In the genomic region with DNA sequence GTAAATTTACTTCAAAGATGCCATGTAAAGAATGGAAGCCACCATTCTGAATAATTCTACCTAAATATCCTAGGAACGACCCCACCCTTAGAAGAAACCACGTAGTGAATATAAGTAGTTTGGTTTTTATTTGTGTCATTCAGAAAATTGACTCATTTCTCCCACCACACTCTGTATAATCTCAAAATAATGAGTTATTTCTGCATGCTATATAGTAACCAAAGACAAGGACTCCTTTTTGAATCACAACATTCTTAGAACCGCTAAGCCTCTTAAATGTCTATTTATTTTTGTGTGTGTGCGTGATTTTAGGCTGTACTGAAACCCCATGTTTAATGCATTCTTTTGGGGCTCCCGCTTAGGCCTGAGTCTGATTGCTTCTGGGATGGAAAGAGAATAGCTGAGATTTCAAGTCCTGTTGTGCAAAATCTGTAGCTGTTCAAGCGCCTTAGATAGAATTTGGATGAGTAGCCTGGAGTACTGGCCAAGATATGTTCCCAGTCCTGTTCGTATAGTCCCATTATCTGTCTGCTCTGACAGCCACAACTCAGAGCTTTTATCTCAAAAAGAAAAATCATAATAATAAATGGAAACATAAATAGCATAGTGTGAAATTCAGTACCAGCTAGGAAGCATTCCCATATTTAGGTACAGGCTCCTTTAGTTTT, we compare ENCODE assay signal across 19 cellular contexts.
DNase-seq lines count a peak whose midpoint lies in the region; ATAC-seq, FAIRE-seq and TF ChIP-seq lines count a peak whose summit lies in the region.
"Had no signal": no experiment of that assay in that cellular context is flagged by ENCODE, and none has a peak within 500 bp of the region (broad histone marks: within the 10 kb centered on the region; RNA-seq: fewer than 3 reads in every experiment).

No MANE protein-coding gene starts in this region.

- peaks cover 4% of the 10 kb centered on the region for H3K27me3 Mint-ChIP-seq in GM23338 (ENCODE audit: insufficient read depth, low read depth, poor library complexity)

- peak; percentile 50 for FAIRE-seq in endothelial cell of umbilical vein (lab: Jason Lieb, UNC)
- FAIRE-seq: A549, GM12878, HTR-8/SVneo had no signal

- no peak overlapping the region for H3K9ac ChIP-seq in endothelial cell of umbilical vein (replicated peaks; ENCODE audit: extremely low read depth, insufficient read depth, low read length)
- H3K9ac ChIP-seq: BLaER1 had no signal

- H3K4me2 ChIP-seq in endothelial cell of umbilical vein (ENCODE audit: insufficient read depth, low read length) (no peak overlapping the region), GM23338 (no peak overlapping the region)
- H3K4me2 ChIP-seq: A549, BLaER1 had no signal

- H3K27me3 ChIP-seq in endothelial cell of umbilical vein (ENCODE audit: control insufficient read depth in 2 of 2, insufficient read depth in 2 of 2, low read length in 2 of 2) (no peaks in the 10 kb centered on the region), GM23338 (ENCODE audit: insufficient read depth) (no peaks in the 10 kb centered on the region)
- H3K27me3 ChIP-seq: BLaER1 had no signal

- H3K4me3 ChIP-seq in endothelial cell of umbilical vein (replicated peaks in 1 of 3; ENCODE audit: insufficient read depth in 1 of 3, low read depth in 1 of 3, low read length in 3 of 3) (no peak overlapping the region), GM23338 (no peak overlapping the region)
- H3K4me3 ChIP-seq: A549, BLaER1, GM12878, HAP-1 had no signal

- no peaks in the 10 kb centered on the region for H3K36me3 ChIP-seq in endothelial cell of umbilical vein (ENCODE audit: control insufficient read depth in 2 of 2, extremely low read depth in 1 of 2, insufficient read depth in 2 of 2, low read length in 2 of 2)
- H3K36me3 ChIP-seq in GM23338 (ENCODE audit: insufficient read depth) = no peaks in the 10 kb centered on the region
- H3K36me3 ChIP-seq: BLaER1, HAP-1 had no signal

- H3K4me1 Mint-ChIP-seq in stimulated activated effector memory CD8-positive, alpha-beta T cell treated with anti-CD3 and anti-CD28 coated beads, Interleukin-12 subunit alpha, Interleukin-12 subunit beta, amount 100 ng/mL, for 72 hours = no peaks in the 10 kb centered on the region
- no peaks in the 10 kb centered on the region for H3K4me1 Mint-ChIP-seq in GM23338
- H3K4me1 Mint-ChIP-seq: CD14-positive monocyte; CD4-positive, alpha-beta memory T cell had no signal

- peaks cover 10% of the 10 kb centered on the region for H3K4me1 ChIP-seq in endothelial cell of umbilical vein (ENCODE audit: control insufficient read depth, extremely low read depth, insufficient read depth, low read length)
- H3K4me1 ChIP-seq in GM23338 (ENCODE audit: insufficient read depth) = no peaks in the 10 kb centered on the region
- H3K4me1 ChIP-seq: BLaER1, HAP-1 had no signal

- no peaks in the 10 kb centered on the region for H3K36me3 Mint-ChIP-seq in stimulated activated effector memory CD8-positive, alpha-beta T cell treated with anti-CD3 and anti-CD28 coated beads, Interleukin-12 subunit alpha, Interleukin-12 subunit beta, amount 100 ng/mL, for 72 hours
- H3K36me3 Mint-ChIP-seq in GM23338 (ENCODE audit: low read depth) = no peaks in the 10 kb centered on the region
- H3K36me3 Mint-ChIP-seq: CD14-positive monocyte; CD4-positive, alpha-beta memory T cell had no signal

- no TSS peak for BruUV-seq in endothelial cell of umbilical vein (replicated peaks; lab: Mats Ljungman, UMichigan)

- intact Hi-C loops in Right ventricle myocardium superior (cut with DNase I) (no loop called here), Right ventricle myocardium inferior (cut with DNase I) (no loop called here), endothelial cell of umbilical vein (cut with micrococcal nuclease) (no loop called here)

- H2AFZ ChIP-seq in endothelial cell of umbilical vein (ENCODE audit: low read depth, low read length) (no peak overlapping the region), GM23338 (no peak overlapping the region)

- no peak for TF ChIP-seq CTCF in endothelial cell of umbilical vein (IDR thresholded peaks at IDR 0.05; ENCODE audit: extremely low read depth in 1 of 2, insufficient read depth in 1 of 2, low read depth in 1 of 2, low read length in 2 of 2)
- no peak for TF ChIP-seq CTCF in GM23338 (conservative IDR thresholded peaks at IDR 0.05; ENCODE audit: low read depth in 2 of 2)

- POLR2A ChIA-PET in endothelial cell of umbilical vein (lab: Charles Lee) = no interaction called here

- H3F3A ChIP-seq in GM23338 (replicated peaks; ENCODE audit: low read depth) = no peaks in the 10 kb centered on the region

- no peak overlapping the region for H3K27ac Mint-ChIP-seq in stimulated activated effector memory CD8-positive, alpha-beta T cell treated with anti-CD3 and anti-CD28 coated beads, Interleukin-12 subunit alpha, Interleukin-12 subunit beta, amount 100 ng/mL, for 72 hours
- no peak overlapping the region for H3K27ac Mint-ChIP-seq in GM23338
- H3K27ac Mint-ChIP-seq: CD14-positive monocyte; CD4-positive, alpha-beta memory T cell had no signal

- H3K27ac ChIP-seq in endothelial cell of umbilical vein (ENCODE audit: insufficient read depth, low read depth, low read length) (no peak overlapping the region), GM23338 (ENCODE audit: low read depth) (no peak overlapping the region)
- H3K27ac ChIP-seq: 22Rv1, A549, BLaER1 had no signal

- CTCF ChIA-PET in endothelial cell of umbilical vein (lab: Charles Lee) = interaction anchor here (1.0 kb wide), 1 partner anchor 10 kb away, joined by 3 read pairs; no protein-coding TSS in a partner anchor

- dilution Hi-C loops in endothelial cell of umbilical vein (cut with MboI; ENCODE audit: extremely low pct_ligation_motif_present, low sequenced_read_pairs) = no loop called here

- no peaks in the 10 kb centered on the region for H3K9me1 ChIP-seq in endothelial cell of umbilical vein (replicated peaks; ENCODE audit: control insufficient read depth, extremely low read depth, insufficient read depth, low read length)

- H3K4me3 Mint-ChIP-seq in stimulated activated effector memory CD8-positive, alpha-beta T cell treated with anti-CD3 and anti-CD28 coated beads, Interleukin-12 subunit alpha, Interleukin-12 subunit beta, amount 100 ng/mL, for 72 hours = no peak overlapping the region
- H3K4me3 Mint-ChIP-seq in GM23338 = no peak overlapping the region
- H3K4me3 Mint-ChIP-seq: CD14-positive monocyte; CD4-positive, alpha-beta memory T cell had no signal

- no peak for TF ChIP-seq POLR2A in endothelial cell of umbilical vein (IDR thresholded peaks at IDR 0.05; ENCODE audit: low read depth, low read length)

- peaks cover 13% of the 10 kb centered on the region for H3K9me2 ChIP-seq in GM23338 (ENCODE audit: insufficient read depth)

- peaks cover 7% of the 10 kb centered on the region for H3K9me3 Mint-ChIP-seq in stimulated activated effector memory CD8-positive, alpha-beta T cell treated with anti-CD3 and anti-CD28 coated beads, Interleukin-12 subunit alpha, Interleukin-12 subunit beta, amount 100 ng/mL, for 72 hours
- no peaks in the 10 kb centered on the region for H3K9me3 Mint-ChIP-seq in GM23338

- H3K9me3 ChIP-seq in endothelial cell of umbilical vein (replicated peaks; ENCODE audit: control insufficient read depth, insufficient read depth, low read length) = no peaks in the 10 kb centered on the region
- H3K9me3 ChIP-seq: A549, HAP-1 had no signal

- DNase-seq in Right ventricle myocardium superior = no peak
- no peak for DNase-seq in Right ventricle myocardium inferior (ENCODE audit: missing footprints)
- peak; percentile 83 for DNase-seq in cerebellar cortex (ENCODE audit: low spot score)
- no peak for DNase-seq in endothelial cell of umbilical vein (ENCODE audit: low read depth, low spot score)
- no peak for DNase-seq in stimulated activated effector memory CD8-positive, alpha-beta T cell treated with anti-CD3 and anti-CD28 coated beads, Interleukin-12 subunit alpha, Interleukin-12 subunit beta, amount 100 ng/mL, for 72 hours (ENCODE audit: low spot score in 2 of 2)
- no peak for DNase-seq in GM23338 (ENCODE audit: low spot score)
- DNase-seq: CD4-positive, alpha-beta memory T cell; DMS153; DMS79 treated with DMSO at 0.1 percent for 48 hours; IMR-90 had no signal

- ATAC-seq in Right ventricle myocardium superior (ENCODE audit: poor library complexity) (peak; percentile 76), Right ventricle myocardium inferior (no peak), HG03457 (IDR thresholded peaks at IDR 0.05; ENCODE audit: unreplicated experiment) (no peak), HG03469 (IDR thresholded peaks at IDR 0.05; ENCODE audit: unreplicated experiment) (no peak), GM23338 (no peak)
- peak; percentile 28 for ATAC-seq in stimulated activated effector memory CD8-positive, alpha-beta T cell treated with anti-CD3 and anti-CD28 coated beads, Interleukin-12 subunit alpha, Interleukin-12 subunit beta, amount 100 ng/mL, for 72 hours
- ATAC-seq: A549, GM12878 had no signal

- H3K79me2 ChIP-seq in endothelial cell of umbilical vein (ENCODE audit: control insufficient read depth, insufficient read depth, low read length) (no peaks in the 10 kb centered on the region), GM23338 (replicated peaks; ENCODE audit: insufficient read depth) (no peaks in the 10 kb centered on the region)

- H4K20me1 ChIP-seq in endothelial cell of umbilical vein (replicated peaks; ENCODE audit: control insufficient read depth, extremely low read depth, insufficient read depth, low read length) = no peaks in the 10 kb centered on the region
- no peaks in the 10 kb centered on the region for H4K20me1 ChIP-seq in GM23338 (replicated peaks; ENCODE audit: insufficient read depth)
- H4K20me1 ChIP-seq: BLaER1 had no signal

TF ChIP-seq in endothelial cell of umbilical vein, 7 proteins besides CTCF, POLR2A, EP300 and RAD21 (continues in another document):
- TF ChIP-seq GATA2 (IDR thresholded peaks at IDR 0.05; ENCODE audit: insufficient read depth, insufficient read length, low read depth, low read length) (no peak), POLR2AphosphoS5 (IDR thresholded peaks at IDR 0.05; ENCODE audit: insufficient read depth, low read depth, low read length) (no peak), JUN (IDR thresholded peaks at IDR 0.05; ENCODE audit: borderline replicate concordance, insufficient read depth, insufficient read length, low read depth) (no peak)
- TF ChIP-seq, protein P1, sequence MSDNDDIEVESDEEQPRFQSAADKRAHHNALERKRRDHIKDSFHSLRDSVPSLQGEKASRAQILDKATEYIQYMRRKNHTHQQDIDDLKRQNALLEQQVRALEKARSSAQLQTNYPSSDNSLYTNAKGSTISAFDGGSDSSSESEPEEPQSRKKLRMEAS (IDR thresholded peaks at IDR 0.05; ENCODE audit: insufficient read depth, insufficient read length) = no peak

TF ChIP-seq in GM23338, 12 proteins besides CTCF, POLR2A, EP300 and RAD21 (continues in another document):
- no peak for TF ChIP-seq EZH2phosphoT487 (IDR thresholded peaks at IDR 0.05; ENCODE audit: unreplicated experiment)

Comparison
In these comparisons a context has a peak if more than half of its experiments do, and no peak if none do; other contexts are left out.
1. ATAC-seq: peak in Right ventricle myocardium superior (single experiment) and stimulated activated effector memory CD8-positive, alpha-beta T cell treated with anti-CD3 and anti-CD28 coated beads, Interleukin-12 subunit alpha, Interleukin-12 subunit beta, amount 100 ng/mL, for 72 hours (single experiment); none in Right ventricle myocardium inferior (single experiment), HG03457 (single experiment), HG03469 (single experiment) and GM23338 (single experiment).